In genomic region chr10:48607356-48608278, GRCh38 we compare ENCODE assay signal across 12 cellular contexts. TPM values are rescaled to one million over a fixed set of nuclear protein-coding genes. Genes with fewer than 3 reads are reported as not detected.
A peak's percentile ranks its signal among the peaks of the same experiment; 100 is the strongest.
DNase-seq lines count a peak whose midpoint lies in the region; ATAC-seq and TF ChIP-seq lines count a peak whose summit lies in the region.
"Had no signal": no experiment of that assay in that cellular context is flagged by ENCODE, and none has a peak within 500 bp of the region (broad histone marks: within the 10 kb centered on the region; RNA-seq: fewer than 3 reads in every experiment).

No MANE protein-coding gene starts in this region.

- POLR2A ChIA-PET in RWPE1 (lab: Yijun Ruan, JAX; ENCODE audit: low non-redundant PET) = no interaction called here

- no peaks in the 10 kb centered on the region for H3K36me3 Mint-ChIP-seq in activated naive CD4-positive, alpha-beta T cell treated with anti-CD3 and anti-CD28 coated beads, Interleukin-2, amount 10 ng/mL, durations not matched to agents 7 days and 5 days
- H3K36me3 Mint-ChIP-seq: IgD-negative memory B cell; stimulated activated effector memory CD8-positive, alpha-beta T cell treated with anti-CD3 and anti-CD28 coated beads, Interleukin-12 subunit alpha, Interleukin-12 subunit beta, amount 100 ng/mL, for 72 hours; WTC11 had no signal

- H3K27ac ChIP-seq in RWPE1 = peak overlapping the region; percentile 65

- no peaks in the 10 kb centered on the region for H3K9me3 Mint-ChIP-seq in activated naive CD4-positive, alpha-beta T cell treated with anti-CD3 and anti-CD28 coated beads, Interleukin-2, amount 10 ng/mL, durations not matched to agents 7 days and 5 days
- H3K9me3 Mint-ChIP-seq: activated T-cell treated with anti-CD3 and anti-CD28 coated beads, Interleukin-2, amount 50 U/mL, for 24 hours; IgD-negative memory B cell; stimulated activated effector memory CD8-positive, alpha-beta T cell treated with anti-CD3 and anti-CD28 coated beads, Interleukin-12 subunit alpha, Interleukin-12 subunit beta, amount 100 ng/mL, for 72 hours had no signal

- H3K27ac Mint-ChIP-seq in activated naive CD4-positive, alpha-beta T cell treated with anti-CD3 and anti-CD28 coated beads, Interleukin-2, amount 10 ng/mL, durations not matched to agents 7 days and 5 days = no peak overlapping the region
- H3K27ac Mint-ChIP-seq: activated T-cell treated with anti-CD3 and anti-CD28 coated beads, Interleukin-2, amount 50 U/mL, for 24 hours; IgD-negative memory B cell; stimulated activated effector memory CD8-positive, alpha-beta T cell treated with anti-CD3 and anti-CD28 coated beads, Interleukin-12 subunit alpha, Interleukin-12 subunit beta, amount 100 ng/mL, for 72 hours; WTC11 had no signal

- no peak overlapping the region for H3K4me3 Mint-ChIP-seq in activated naive CD4-positive, alpha-beta T cell treated with anti-CD3 and anti-CD28 coated beads, Interleukin-2, amount 10 ng/mL, durations not matched to agents 7 days and 5 days
- H3K4me3 Mint-ChIP-seq: activated T-cell treated with anti-CD3 and anti-CD28 coated beads, Interleukin-2, amount 50 U/mL, for 24 hours; IgD-negative memory B cell; stimulated activated effector memory CD8-positive, alpha-beta T cell treated with anti-CD3 and anti-CD28 coated beads, Interleukin-12 subunit alpha, Interleukin-12 subunit beta, amount 100 ng/mL, for 72 hours; WTC11 had no signal

- TF ChIP-seq CTCF in AG10803 (conservative IDR thresholded peaks at IDR 0.05; ENCODE audit: low read length) (no peak), RWPE1 (conservative IDR thresholded peaks at IDR 0.05; ENCODE audit: low read depth) (no peak)

- peak; percentile 25 for DNase-seq in AG10803 (ENCODE audit: low read depth)
- peak; percentile 60 for DNase-seq in DMS153 treated with DMSO at 0.1 percent for 48 hours (lab: John Stamatoyannopoulos, UW; ENCODE audit: unreplicated experiment)
- DNase-seq in RWPE1 (ENCODE audit: low spot score) = no peak
- peak; percentile 41 for DNase-seq in left lobe of liver (ENCODE audit: low spot score)
- DNase-seq in activated naive CD4-positive, alpha-beta T cell treated with anti-CD3 and anti-CD28 coated beads, Interleukin-2, amount 10 ng/mL, durations not matched to agents 7 days and 5 days = no peak
- no peak for DNase-seq in NCI-H128 (lab: John Stamatoyannopoulos, UW; ENCODE audit: unreplicated experiment)
- DNase-seq in HUDEP-2 (lab: John Stamatoyannopoulos, UW; ENCODE audit: unreplicated experiment in 76 of 76) = no peak

- CTCF ChIA-PET in RWPE1 (lab: Yijun Ruan, JAX) = interaction anchor here (0.6 to 2.0 kb wide), 7 partner anchors 8 to 538 kb away, joined by 3 to 7 read pairs (median 4); no protein-coding TSS in a partner anchor
- CTCF ChIA-PET in activated naive CD4-positive, alpha-beta T cell treated with anti-CD3 and anti-CD28 coated beads, Interleukin-2, amount 10 ng/mL, durations not matched to agents 7 days and 5 days (lab: Charles Lee) = interaction anchor here (0.8 to 4.2 kb wide), 9 partner anchors 8 to 244 kb away, joined by 3 to 42 read pairs (median 5); no protein-coding TSS in a partner anchor

- no peak overlapping the region for H3K4me3 ChIP-seq in AG10803 (ENCODE audit: low read length)

- peaks cover 57% of the 10 kb centered on the region for H3K27me3 Mint-ChIP-seq in activated naive CD4-positive, alpha-beta T cell treated with anti-CD3 and anti-CD28 coated beads, Interleukin-2, amount 10 ng/mL, durations not matched to agents 7 days and 5 days

- H3K4me1 Mint-ChIP-seq in activated naive CD4-positive, alpha-beta T cell treated with anti-CD3 and anti-CD28 coated beads, Interleukin-2, amount 10 ng/mL, durations not matched to agents 7 days and 5 days = no peaks in the 10 kb centered on the region
- H3K4me1 Mint-ChIP-seq: stimulated activated effector memory CD8-positive, alpha-beta T cell treated with anti-CD3 and anti-CD28 coated beads, Interleukin-12 subunit alpha, Interleukin-12 subunit beta, amount 100 ng/mL, for 72 hours had no signal

- no peak for ATAC-seq in left lobe of liver
- no peak for ATAC-seq in GM21423 (IDR thresholded peaks at IDR 0.05; ENCODE audit: unreplicated experiment)

RNA-seq across cellular contexts. Expression of gene ARHGAP22, which starts 2.7 kb away (rescaled TPM):
- total RNA-seq in left lobe of liver = 0.13 TPM

Comparison
In these comparisons a context has a peak if more than half of its experiments do, and no peak if none do; other contexts are left out.
1. DNase-seq: peak in AG10803 (single experiment), DMS153 treated with DMSO at 0.1 percent for 48 hours (single experiment) and left lobe of liver (single experiment); none in RWPE1 (single experiment), activated naive CD4-positive, alpha-beta T cell treated with anti-CD3 and anti-CD28 coated beads, Interleukin-2, amount 10 ng/mL, durations not matched to agents 7 days and 5 days (single experiment), NCI-H128 (single experiment) and HUDEP-2 (0 of 76).